Comparison of ENCODE assay signal across 8 cellular contexts in genomic region chr16:87203060-87203656, GRCh38.
DNase-seq lines count a peak whose midpoint lies in the region; ATAC-seq, FAIRE-seq and TF ChIP-seq lines count a peak whose summit lies in the region.

No MANE protein-coding gene starts in this region.

- DNase-seq in ELF-1 (ENCODE audit: low read depth, low spot score): peak; percentile 88
- DNase-seq in KG1 (lab: John Stamatoyannopoulos, UW): peak; percentile 27
- peak; percentile 35 to 67 for DNase-seq in SW 1271 (lab: John Stamatoyannopoulos, UW)
- DNase-seq in bronchial epithelial cell (ENCODE audit: low read depth): peak; percentile 40
- no peak for DNase-seq in left lobe of liver (ENCODE audit: low spot score)
- peak; percentile 34 to 35 for DNase-seq in stimulated activated CD8-positive, alpha-beta memory T cell treated with anti-CD3 and anti-CD28 coated beads, Interleukin-15, amount 100 ng/mL, for 48 hours (ENCODE audit: low read depth in 2 of 2)

- peak; percentile 72 for ATAC-seq in left lobe of liver
- no peak for ATAC-seq in GM18502 (IDR thresholded peaks at IDR 0.05; ENCODE audit: poor library complexity, unreplicated experiment)
- no peak for ATAC-seq in GM19023 (IDR thresholded peaks at IDR 0.05; ENCODE audit: unreplicated experiment)

- peak; percentile 90 for TF ChIP-seq CTCF in bronchial epithelial cell (IDR thresholded peaks at IDR 0.05; ENCODE audit: insufficient read depth, low read length, severe bottlenecking)

- no peak overlapping the region for H3K4me3 ChIP-seq in bronchial epithelial cell (ENCODE audit: low read depth, low read length)

- no peak for FAIRE-seq in bronchial epithelial cell (lab: Jason Lieb, UNC)

- no peaks in the 10 kb centered on the region for H3K36me3 ChIP-seq in bronchial epithelial cell (ENCODE audit: control insufficient read depth, insufficient read depth, low read length)

- no peaks in the 10 kb centered on the region for H3K27me3 ChIP-seq in bronchial epithelial cell (ENCODE audit: control insufficient read depth, insufficient read depth, low read length)
